Comparison of ENCODE assay signal across 1 cellular context in the genomic region with DNA sequence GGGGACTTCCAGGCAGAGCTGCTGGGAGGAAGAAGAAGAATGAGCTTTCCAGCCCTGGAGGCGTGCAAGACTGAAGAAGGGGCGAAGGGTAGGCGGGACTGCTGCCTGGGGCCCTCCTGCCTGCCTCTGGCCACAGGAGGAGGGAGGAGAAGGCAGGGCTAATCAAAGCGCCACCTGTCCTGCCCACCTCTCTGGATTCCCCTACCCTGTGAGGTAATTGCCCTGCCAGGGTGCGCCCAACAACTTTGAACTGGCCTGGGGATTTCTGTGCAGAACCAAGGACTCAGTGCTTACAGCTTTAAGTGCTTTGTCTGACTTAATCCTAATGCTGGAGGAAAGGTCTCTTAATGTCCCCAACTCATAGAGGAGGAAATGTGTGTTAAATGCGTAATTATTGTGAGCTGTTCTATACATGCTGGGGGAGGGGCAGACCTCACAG.
TF ChIP-seq lines count a peak whose summit lies in the region.

A gene with protein sequence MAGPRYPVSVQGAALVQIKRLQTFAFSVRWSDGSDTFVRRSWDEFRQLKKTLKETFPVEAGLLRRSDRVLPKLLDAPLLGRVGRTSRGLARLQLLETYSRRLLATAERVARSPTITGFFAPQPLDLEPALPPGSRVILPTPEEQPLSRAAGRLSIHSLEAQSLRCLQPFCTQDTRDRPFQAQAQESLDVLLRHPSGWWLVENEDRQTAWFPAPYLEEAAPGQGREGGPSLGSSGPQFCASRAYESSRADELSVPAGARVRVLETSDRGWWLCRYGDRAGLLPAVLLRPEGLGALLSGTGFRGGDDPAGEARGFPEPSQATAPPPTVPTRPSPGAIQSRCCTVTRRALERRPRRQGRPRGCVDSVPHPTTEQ (minus strand): TSS at position 72 of the 439 bp plus-strand sequence. CDS start 290 bp downstream, outside the sequence.

TF ChIP-seq in HepG2, 621 proteins besides CTCF, POLR2A, EP300 and RAD21:
- TF ChIP-seq TSC22D2 (CRISPR knock-in tag; IDR thresholded peaks at IDR 0.05; ENCODE audit: borderline replicate concordance) (no peak), JUND (CRISPR knock-in tag; IDR thresholded peaks at IDR 0.05) (no peak), ZNF768 (CRISPR knock-in tag; IDR thresholded peaks at IDR 0.05) (no peak), MAFK (conservative IDR thresholded peaks at IDR 0.05 in 1 of 2, IDR thresholded peaks at IDR 0.05 in 1 of 2; ENCODE audit: low read length in 2 of 2) (no peak), ZNF460 (CRISPR knock-in tag; IDR thresholded peaks at IDR 0.05; ENCODE audit: borderline replicate concordance) (no peak), ZNF329 (CRISPR knock-in tag; IDR thresholded peaks at IDR 0.05; ENCODE audit: low read depth) (no peak), STAG1 (CRISPR knock-in tag; IDR thresholded peaks at IDR 0.05) (no peak), ZNF326 (CRISPR knock-in tag; IDR thresholded peaks at IDR 0.05; ENCODE audit: borderline replicate concordance) (no peak), KDM4B (CRISPR knock-in tag; IDR thresholded peaks at IDR 0.05) (no peak), PCBP1 (IDR thresholded peaks at IDR 0.05; ENCODE audit: borderline replicate concordance, low read depth, low read length) (no peak), KAT2B (IDR thresholded peaks at IDR 0.05; ENCODE audit: borderline replicate concordance, low read depth, low read length) (no peak), ZNF746 (CRISPR knock-in tag; IDR thresholded peaks at IDR 0.05) (no peak)
- TF ChIP-seq, protein P1, sequence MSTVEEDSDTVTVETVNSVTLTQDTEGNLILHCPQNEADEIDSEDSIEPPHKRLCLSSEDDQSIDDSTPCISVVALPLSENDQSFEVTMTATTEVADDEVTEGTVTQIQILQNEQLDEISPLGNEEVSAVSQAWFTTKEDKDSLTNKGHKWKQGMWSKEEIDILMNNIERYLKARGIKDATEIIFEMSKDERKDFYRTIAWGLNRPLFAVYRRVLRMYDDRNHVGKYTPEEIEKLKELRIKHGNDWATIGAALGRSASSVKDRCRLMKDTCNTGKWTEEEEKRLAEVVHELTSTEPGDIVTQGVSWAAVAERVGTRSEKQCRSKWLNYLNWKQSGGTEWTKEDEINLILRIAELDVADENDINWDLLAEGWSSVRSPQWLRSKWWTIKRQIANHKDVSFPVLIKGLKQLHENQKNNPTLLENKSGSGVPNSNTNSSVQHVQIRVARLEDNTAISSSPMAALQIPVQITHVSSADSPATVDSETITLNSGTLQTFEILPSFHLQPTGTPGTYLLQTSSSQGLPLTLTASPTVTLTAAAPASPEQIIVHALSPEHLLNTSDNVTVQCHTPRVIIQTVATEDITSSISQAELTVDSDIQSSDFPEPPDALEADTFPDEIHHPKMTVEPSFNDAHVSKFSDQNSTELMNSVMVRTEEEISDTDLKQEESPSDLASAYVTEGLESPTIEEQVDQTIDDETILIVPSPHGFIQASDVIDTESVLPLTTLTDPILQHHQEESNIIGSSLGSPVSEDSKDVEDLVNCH (CRISPR knock-in tag; IDR thresholded peaks at IDR 0.05): no peak
- TF ChIP-seq, protein P2, sequence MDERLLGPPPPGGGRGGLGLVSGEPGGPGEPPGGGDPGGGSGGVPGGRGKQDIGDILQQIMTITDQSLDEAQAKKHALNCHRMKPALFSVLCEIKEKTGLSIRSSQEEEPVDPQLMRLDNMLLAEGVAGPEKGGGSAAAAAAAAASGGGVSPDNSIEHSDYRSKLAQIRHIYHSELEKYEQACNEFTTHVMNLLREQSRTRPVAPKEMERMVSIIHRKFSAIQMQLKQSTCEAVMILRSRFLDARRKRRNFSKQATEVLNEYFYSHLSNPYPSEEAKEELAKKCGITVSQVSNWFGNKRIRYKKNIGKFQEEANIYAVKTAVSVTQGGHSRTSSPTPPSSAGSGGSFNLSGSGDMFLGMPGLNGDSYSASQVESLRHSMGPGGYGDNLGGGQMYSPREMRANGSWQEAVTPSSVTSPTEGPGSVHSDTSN (CRISPR knock-in tag; IDR thresholded peaks at IDR 0.05): no peak
